20 cellular contexts compared by ENCODE assay signal in genomic region chr13:82739881-82740280, GRCh38.
DNase-seq lines count a peak whose midpoint lies in the region; ATAC-seq and TF ChIP-seq lines count a peak whose summit lies in the region.
"Had no signal": no experiment of that assay in that cellular context is flagged by ENCODE, and none has a peak within 500 bp of the region (broad histone marks: within the 10 kb centered on the region; RNA-seq: fewer than 3 reads in every experiment).

No MANE protein-coding gene starts in this region.

- H3K4me3 ChIP-seq in astrocyte of the cerebellum (ENCODE audit: low read depth, low read length) = no peak overlapping the region
- H3K4me3 ChIP-seq: adrenal gland had no signal

- TF ChIP-seq CTCF in C4-2B (conservative IDR thresholded peaks at IDR 0.05) (peak; percentile 53), astrocyte of the cerebellum (IDR thresholded peaks at IDR 0.05; ENCODE audit: low read depth, low read length, missing control alignments) (peak; percentile 32)

- in situ Hi-C loops in astrocyte of the cerebellum (cut with HindIII; ENCODE audit: low sequenced_read_pairs) = no loop called here

- ATAC-seq in GM19023 (IDR thresholded peaks at IDR 0.05; ENCODE audit: unreplicated experiment) = no peak
- no peak for ATAC-seq in HG03097 (IDR thresholded peaks at IDR 0.05; ENCODE audit: low FRiP score, unreplicated experiment)
- ATAC-seq: left colon had no signal

- DNase-seq in HT1080 (ENCODE audit: low read depth) (peak; percentile 10), astrocyte of the cerebellum (ENCODE audit: low read depth) (no peak), iris pigment epithelial cell (ENCODE audit: low read depth) (peak; percentile 40), HuH-7.5 (ENCODE audit: low spot score) (no peak), T1000 (lab: John Stamatoyannopoulos, UW) (no peak)
- DNase-seq: activated CD4-positive, CD25-positive, alpha-beta regulatory T cell treated with anti-CD3 and anti-CD28 coated beads, Interleukin-2, amount 50 U/mL, for 72 hours; activated effector memory CD4-positive, alpha-beta T cell treated with Interleukin-2 at 50 U/mL for 16 hours; adrenal gland; Calu3; left colon; midbrain; NCI-H1105; NCI-H2081 treated with DMSO at 0.1 percent for 48 hours; nephron progenitor cell; SHP77; small intestine; stimulated activated CD4-positive, alpha-beta T cell treated with anti-CD3 and anti-CD28 coated beads, Interleukin-4, amount 100 ng/mL, for 4 hours had no signal

- no peak overlapping the region for H3K27ac ChIP-seq in C4-2B
- H3K27ac ChIP-seq: adrenal gland had no signal

Comparison
In these comparisons a context has a peak if more than half of its experiments do, and no peak if none do; other contexts are left out.
1. DNase-seq: peak in HT1080 (single experiment) and iris pigment epithelial cell (single experiment); none in astrocyte of the cerebellum (single experiment), HuH-7.5 (single experiment) and T1000 (single experiment).